13 cellular contexts compared by ENCODE assay signal in the genomic region with DNA sequence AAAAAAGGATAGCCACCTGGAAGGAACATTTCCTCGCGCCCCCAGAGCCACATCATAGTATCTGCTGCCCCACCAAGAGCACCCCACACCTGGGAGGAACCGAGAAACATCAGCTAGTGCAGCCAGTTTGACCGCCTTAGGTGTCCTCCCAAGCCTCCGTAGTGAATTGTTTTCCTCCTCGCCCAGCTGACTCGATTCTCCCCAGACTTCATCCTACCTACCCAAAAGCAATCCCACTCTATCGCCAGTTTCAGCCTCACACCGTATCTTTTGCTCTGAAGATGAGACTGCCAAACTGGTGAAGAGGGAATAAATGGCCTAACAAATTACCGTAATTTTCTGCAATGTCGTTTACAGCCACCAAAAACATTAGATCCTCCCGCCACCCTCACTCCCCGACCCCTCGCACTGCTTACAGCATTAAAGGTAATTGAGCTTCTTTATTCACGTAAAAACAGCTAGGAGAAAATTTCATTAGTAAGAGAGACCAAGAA. TPM values are rescaled to one million over a fixed set of nuclear protein-coding genes. Genes with fewer than 3 reads are reported as not detected.
DNase-seq lines count a peak whose midpoint lies in the region; ATAC-seq, FAIRE-seq and TF ChIP-seq lines count a peak whose summit lies in the region.
"Had no signal": no experiment of that assay in that cellular context is flagged by ENCODE, and none has a peak within 500 bp of the region (broad histone marks: within the 10 kb centered on the region; RNA-seq: fewer than 3 reads in every experiment).

No MANE protein-coding gene starts in this region.

- TF ChIP-seq EP300 in K562 (IDR thresholded peaks at IDR 0.05; ENCODE audit: low read length): no peak

- H2AFZ ChIP-seq in OCI-LY3 (ENCODE audit: low read depth, low read length) (no peak overlapping the region), K562 (ENCODE audit: low read depth, low read length) (no peak overlapping the region), neural progenitor cell (replicated peaks) (no peak overlapping the region)

- H3K4me1 Mint-ChIP-seq in T-helper 2 cell treated with Interferon-gamma antibody and Interleukin-4, amounts not matched to agents 5 μg/mL and 100 μg/mL, for 36 hours (ENCODE audit: low read depth): peaks cover 38% of the 10 kb centered on the region
- H3K4me1 Mint-ChIP-seq in neural progenitor cell: peaks cover 38% of the 10 kb centered on the region

- H4K20me1 ChIP-seq in OCI-LY3 (ENCODE audit: insufficient read depth, low read length) (no peaks in the 10 kb centered on the region), K562 (replicated peaks; ENCODE audit: control insufficient read depth, insufficient read depth, low read length) (no peaks in the 10 kb centered on the region), neural progenitor cell (ENCODE audit: low read depth) (no peaks in the 10 kb centered on the region)

- H3K9ac ChIP-seq in OCI-LY3 (ENCODE audit: low read length) (no peak overlapping the region), K562 (ENCODE audit: insufficient read depth in 1 of 2, low read depth in 2 of 2, low read length in 2 of 2) (0 out of 4 replicates have a peak overlapping the region, but pooled peaks of 1 of the 2 experiments have one; percentile 13), neural progenitor cell (no peak overlapping the region)

- H3F3A ChIP-seq in neural progenitor cell (ENCODE audit: low read depth): peaks cover 36% of the 10 kb centered on the region

- no peak for TF ChIP-seq RAD21 in K562 (CRISPR knock-in tag; conservative IDR thresholded peaks at IDR 0.05 in 1 of 2, IDR thresholded peaks at IDR 0.05 in 1 of 2)

- no peaks in the 10 kb centered on the region for H3K9me1 ChIP-seq in K562 (ENCODE audit: control insufficient read depth, insufficient read depth, low read length)

- BruUV-seq in K562 (replicated peaks; lab: Mats Ljungman, UMichigan): no TSS peak

- intact Hi-C loops in K562 (cut with micrococcal nuclease): loop anchor here (5.0 kb wide), 1 partner anchor 100 kb away; a partner anchor contains a TSS

- CTCF ChIA-PET in K562 (lab: Yijun Ruan, JAX; ENCODE audit: low intra/inter-chr PET ratio): interaction anchor here (2.0 to 2.3 kb wide), 2 partner anchors 202 to 262 kb away, joined by 5 to 10 read pairs; no protein-coding TSS in a partner anchor

- H3K79me2 ChIP-seq in OCI-LY3 (ENCODE audit: low read length): peaks cover 38% of the 10 kb centered on the region
- H3K79me2 ChIP-seq in K562 (ENCODE audit: control insufficient read depth, insufficient read depth, low read length): peaks cover 40% of the 10 kb centered on the region
- H3K79me2 ChIP-seq in neural progenitor cell (ENCODE audit: low read depth): peaks cover 31% of the 10 kb centered on the region

- in situ Hi-C loops in K562 (cut with MboI): no loop called here

- WGBS in K562 (ENCODE audit: insufficient coverage, low coverage, missing lambda C conversion rate): 96% methylated on average over 11 of the region's 15 CpGs

- no peak overlapping the region for H3K27ac ChIP-seq in OCI-LY3 (ENCODE audit: low read length)
- H3K27ac ChIP-seq in K562 (ENCODE audit: extremely low read depth, low read depth, low read length): no peak overlapping the region
- no peak overlapping the region for H3K27ac ChIP-seq in neural progenitor cell

- TF ChIP-seq CTCF in OCI-LY3 (IDR thresholded peaks at IDR 0.05; ENCODE audit: low read depth, low read length): no peak
- TF ChIP-seq CTCF in K562 (IDR thresholded peaks at IDR 0.05 in 2 of 3, conservative IDR thresholded peaks at IDR 0.05 in 1 of 3; ENCODE audit: insufficient read depth in 2 of 3, low read depth in 1 of 3, low read length in 3 of 3): no peak
- no peak for TF ChIP-seq CTCF in neural progenitor cell (IDR thresholded peaks at IDR 0.05)

- H3K36me3 ChIP-seq in OCI-LY3 (replicated peaks; ENCODE audit: low read depth, low read length): peaks cover 4% of the 10 kb centered on the region
- H3K36me3 ChIP-seq in K562 (ENCODE audit: control insufficient read depth, insufficient read depth, low read length): no peaks in the 10 kb centered on the region
- no peaks in the 10 kb centered on the region for H3K36me3 ChIP-seq in neural progenitor cell
- H3K36me3 ChIP-seq: heart left ventricle had no signal

- no peak for DNase-seq in T-helper 2 cell treated with Interferon-gamma antibody and Interleukin-4, amounts not matched to agents 5 μg/mL and 100 μg/mL, for 36 hours (ENCODE audit: low spot score)
- DNase-seq in T-helper 2 cell (no peak), K562 (ENCODE audit: extremely low read depth in 1 of 4, low spot score in 3 of 4) (no peak), neural progenitor cell (ENCODE audit: low spot score) (no peak), RPMI8226 (no peak), iPS-NIHi7 (ENCODE audit: extremely low spot score) (no peak)
- DNase-seq: activated gamma-delta T cell treated with Interleukin-2 at 50 U/mL for 16 hours; central memory CD4-positive, alpha-beta T cell; heart left ventricle; stimulated activated naive CD4-positive, alpha-beta T cell treated with Interleukin-2 at 50 U/mL for 16 hours had no signal

- H3K36me3 Mint-ChIP-seq in T-helper 2 cell treated with Interferon-gamma antibody and Interleukin-4, amounts not matched to agents 5 μg/mL and 100 μg/mL, for 36 hours (ENCODE audit: low read depth): no peaks in the 10 kb centered on the region
- no peaks in the 10 kb centered on the region for H3K36me3 Mint-ChIP-seq in neural progenitor cell

- H3K27me3 ChIP-seq in OCI-LY3 (ENCODE audit: low read depth, low read length) (peaks cover 4% of the 10 kb centered on the region; the same call in 1 of the 2 replicates), K562 (ENCODE audit: control insufficient read depth in 2 of 2, insufficient read depth in 2 of 2, low read length in 2 of 2) (no peaks in the 10 kb centered on the region), neural progenitor cell (no peaks in the 10 kb centered on the region)
- H3K27me3 ChIP-seq: heart left ventricle had no signal

- H3K9me3 Mint-ChIP-seq in T-helper 2 cell treated with Interferon-gamma antibody and Interleukin-4, amounts not matched to agents 5 μg/mL and 100 μg/mL, for 36 hours: no peaks in the 10 kb centered on the region
- H3K9me3 Mint-ChIP-seq in neural progenitor cell: no peaks in the 10 kb centered on the region

- FAIRE-seq in K562 (lab: Jason Lieb, UNC): no peak

- POLR2A ChIA-PET in K562 (lab: Yijun Ruan, JAX): interaction anchor here (0.6 to 2.3 kb wide), 6 partner anchors 10 to 389 kb away, joined by 3 to 8 read pairs (median 4); a partner anchor contains a TSS

- H3K27ac Mint-ChIP-seq in T-helper 2 cell treated with Interferon-gamma antibody and Interleukin-4, amounts not matched to agents 5 μg/mL and 100 μg/mL, for 36 hours: no peak overlapping the region
- peak overlapping the region; percentile 44 for H3K27ac Mint-ChIP-seq in neural progenitor cell

- H3K4me2 ChIP-seq in OCI-LY3 (ENCODE audit: low read length): peak overlapping the region; percentile 61
- H3K4me2 ChIP-seq in K562 (ENCODE audit: insufficient read depth, low read length): no peak overlapping the region
- no peak overlapping the region for H3K4me2 ChIP-seq in neural progenitor cell

- H3K4me1 ChIP-seq in OCI-LY3 (ENCODE audit: low read length) (peaks cover 37% of the 10 kb centered on the region), K562 (replicated peaks in 1 of 2; ENCODE audit: control insufficient read depth in 2 of 2, insufficient read depth in 2 of 2, low read length in 2 of 2) (peaks cover 28% of the 10 kb centered on the region in 2 experiments), neural progenitor cell (peaks cover 25% of the 10 kb centered on the region)

- H3K4me3 Mint-ChIP-seq in T-helper 2 cell treated with Interferon-gamma antibody and Interleukin-4, amounts not matched to agents 5 μg/mL and 100 μg/mL, for 36 hours: peak overlapping the region; percentile 27
- H3K4me3 Mint-ChIP-seq in neural progenitor cell: peak overlapping the region; percentile 68

- no peaks in the 10 kb centered on the region for H3K9me3 ChIP-seq in OCI-LY3 (ENCODE audit: insufficient read depth, low read length)
- no peaks in the 10 kb centered on the region for H3K9me3 ChIP-seq in K562 (replicated peaks; ENCODE audit: control insufficient read depth, insufficient read depth, low read depth, low read length)
- H3K9me3 ChIP-seq in neural progenitor cell (ENCODE audit: low read depth): no peaks in the 10 kb centered on the region
- H3K9me3 ChIP-seq: heart left ventricle had no signal

- no peak for TF ChIP-seq POLR2A in K562 (conservative IDR thresholded peaks at IDR 0.05)

- H3K4me3 ChIP-seq in OCI-LY3 (ENCODE audit: low read length) (peak overlapping the region; percentile 53), K562 (no peak overlapping the region), neural progenitor cell (no peak overlapping the region)

- H3K27me3 Mint-ChIP-seq in T-helper 2 cell treated with Interferon-gamma antibody and Interleukin-4, amounts not matched to agents 5 μg/mL and 100 μg/mL, for 36 hours (ENCODE audit: low read depth): peaks cover 8% of the 10 kb centered on the region
- peaks cover 4% of the 10 kb centered on the region for H3K27me3 Mint-ChIP-seq in neural progenitor cell (ENCODE audit: insufficient read depth, low read depth)

- no peak for ATAC-seq in K562
- no peak for ATAC-seq in GM18907 (IDR thresholded peaks at IDR 0.05; ENCODE audit: unreplicated experiment)
- ATAC-seq: heart left ventricle, sciatic nerve had no signal

RNA-seq across cellular contexts. Expression of a gene that starts 1.2 kb away (rescaled TPM):
- 262 and 366 TPM in 2 replicates for total RNA-seq in K562 (2011; cell fraction: chromatin; rRNA removed; ENCODE audit: low replicate concordance)
- 161 and 181 TPM in 2 replicates for total RNA-seq in K562 (2011; cell fraction: nucleolus; rRNA removed)
- total RNA-seq in K562 (2011; cell fraction: nucleoplasm; rRNA removed): 245 and 254 TPM in 2 replicates
- 26.1 and 29.7 TPM in 2 replicates for total RNA-seq in K562 (2014; rRNA removed)
- 37.8 and 39.3 TPM in 2 replicates for total RNA-seq in K562 (2014; rRNA removed; fragmentation: Illumina TruSeq; extraction: Trizol)
- 30.3 and 32.9 TPM in 2 replicates for total RNA-seq in K562 (2015; rRNA removed; fragmentation: Illumina TruSeq; extraction: Trizol)
- 36.8 and 38.8 TPM in 2 replicates for total RNA-seq in K562 (2021)
- 54.0 and 65.8 TPM in 2 replicates for polyA plus RNA-seq in K562 (2011; rRNA removed)
- 26.5 and 64.3 TPM in 2 replicates for polyA plus RNA-seq in K562 (2011; cell fraction: cytosol; rRNA removed)
- 109 and 145 TPM in 2 replicates for polyA plus RNA-seq in K562 (2011; cell fraction: nucleus; rRNA removed)
- polyA plus RNA-seq in K562 (2012): 32.5 and 33.3 TPM in 2 replicates
- polyA plus RNA-seq in K562 (2014; fragmentation: Illumina TruSeq; extraction: Trizol): 30.1 and 36.3 TPM in 2 replicates
- 10 to 100 TPM; 21.1 to 27.6 TPM for polyA plus RNA-seq in K562 (2014; fragmentation: Nextera tagmentation; extraction: Ambion mirVana)
- 31.7 and 39.3 TPM in 2 replicates for polyA plus RNA-seq in K562 (2014; rRNA removed)
- 85.9 and 89.7 TPM in 2 replicates for polyA minus RNA-seq in K562 (2011; rRNA and poly(A)+ RNA removed)
- polyA minus RNA-seq in K562 (2011; cell fraction: cytosol; rRNA and poly(A)+ RNA removed): 20.3 and 25.1 TPM in 2 replicates
- polyA minus RNA-seq in K562 (2011; cell fraction: nucleus; rRNA and poly(A)+ RNA removed): 52.8 and 79.3 TPM in 2 replicates
- 62.7 and 66.5 TPM in 2 replicates for total RNA-seq in neural progenitor cell (ENCODE audit: low replicate concordance)

RNA-seq across cellular contexts. Expression of a gene that starts 20.7 kb away (rescaled TPM):
- 306 and 323 TPM in 2 replicates for total RNA-seq in K562 (2011; cell fraction: chromatin; rRNA removed; ENCODE audit: low replicate concordance)
- 186 and 193 TPM in 2 replicates for total RNA-seq in K562 (2011; cell fraction: nucleolus; rRNA removed)
- total RNA-seq in K562 (2011; cell fraction: nucleoplasm; rRNA removed): 291 and 382 TPM in 2 replicates
- total RNA-seq in K562 (2014; rRNA removed): 65.1 and 69.0 TPM in 2 replicates
- 82.9 and 96.9 TPM in 2 replicates for total RNA-seq in K562 (2014; rRNA removed; fragmentation: Illumina TruSeq; extraction: Trizol)
- total RNA-seq in K562 (2015; rRNA removed; fragmentation: Illumina TruSeq; extraction: Trizol): 71.3 and 74.0 TPM in 2 replicates
- total RNA-seq in K562 (2021): 70.1 and 71.2 TPM in 2 replicates
- 163 and 214 TPM in 2 replicates for polyA plus RNA-seq in K562 (2011; rRNA removed)
- polyA plus RNA-seq in K562 (2011; cell fraction: cytosol; rRNA removed): 96.8 and 210 TPM in 2 replicates
- 281 and 303 TPM in 2 replicates for polyA plus RNA-seq in K562 (2011; cell fraction: nucleus; rRNA removed)
- 81.2 and 169 TPM in 2 replicates for polyA plus RNA-seq in K562 (2012)
- polyA plus RNA-seq in K562 (2014; fragmentation: Illumina TruSeq; extraction: Trizol): 113 and 121 TPM in 2 replicates
- 10 to 100 TPM; 58.7 to 75.4 TPM for polyA plus RNA-seq in K562 (2014; fragmentation: Nextera tagmentation; extraction: Ambion mirVana)
- 106 and 112 TPM in 2 replicates for polyA plus RNA-seq in K562 (2014; rRNA removed)
- 142 and 155 TPM in 2 replicates for polyA minus RNA-seq in K562 (2011; rRNA and poly(A)+ RNA removed)
- polyA minus RNA-seq in K562 (2011; cell fraction: cytosol; rRNA and poly(A)+ RNA removed): 53.3 and 56.5 TPM in 2 replicates
- 62.3 and 102 TPM in 2 replicates for polyA minus RNA-seq in K562 (2011; cell fraction: nucleus; rRNA and poly(A)+ RNA removed)
- 40.9 and 46.6 TPM in 2 replicates for total RNA-seq in neural progenitor cell (ENCODE audit: low replicate concordance)

RNA-seq across cellular contexts. Expression of a gene that starts 56.0 kb away (rescaled TPM):
- total RNA-seq in K562 (2011; cell fraction: chromatin; rRNA removed; ENCODE audit: low replicate concordance): 21.5 and 24.2 TPM in 2 replicates
- total RNA-seq in K562 (2011; cell fraction: nucleolus; rRNA removed): 12.0 and 13.7 TPM in 2 replicates
- total RNA-seq in K562 (2011; cell fraction: nucleoplasm; rRNA removed): 16.7 and 20.5 TPM in 2 replicates
- total RNA-seq in K562 (2014; rRNA removed) (5.9 and 8.0 TPM in 2 replicates), K562 (2014; rRNA removed; fragmentation: Illumina TruSeq; extraction: Trizol) (5.2 and 5.9 TPM in 2 replicates), K562 (2015; rRNA removed; fragmentation: Illumina TruSeq; extraction: Trizol) (5.0 and 5.7 TPM in 2 replicates), K562 (2021) (10.8 and 13.9 TPM in 2 replicates), neural progenitor cell (ENCODE audit: low replicate concordance) (28.6 and 30.9 TPM in 2 replicates)
- polyA plus RNA-seq in K562 (2011; rRNA removed) (9.7 and 9.9 TPM in 2 replicates), K562 (2014; fragmentation: Illumina TruSeq; extraction: Trizol) (8.9 and 9.1 TPM in 2 replicates), K562 (2014; fragmentation: Nextera tagmentation; extraction: Ambion mirVana) (1 to 10 TPM; 1.6 to 1.8 TPM), K562 (2014; rRNA removed) (7.9 and 8.5 TPM in 2 replicates)
- 5.5 and 6.0 TPM in 2 replicates for polyA plus RNA-seq in K562 (2011; cell fraction: cytosol; rRNA removed)
- 9.9 and 10.9 TPM in 2 replicates for polyA plus RNA-seq in K562 (2011; cell fraction: nucleus; rRNA removed)
- polyA plus RNA-seq in K562 (2012): 7.2 and 11.0 TPM in 2 replicates
- 9.7 and 9.9 TPM in 2 replicates for polyA minus RNA-seq in K562 (2011; rRNA and poly(A)+ RNA removed)
- 5.0 and 9.4 TPM in 2 replicates for polyA minus RNA-seq in K562 (2011; cell fraction: cytosol; rRNA and poly(A)+ RNA removed)
- 4.4 and 7.4 TPM in 2 replicates for polyA minus RNA-seq in K562 (2011; cell fraction: nucleus; rRNA and poly(A)+ RNA removed)
